ENCODE assay signal across 12 cellular contexts in genomic region chr12:75585309-75585708, GRCh38.
DNase-seq lines count a peak whose midpoint lies in the region; ATAC-seq and TF ChIP-seq lines count a peak whose summit lies in the region.
"Had no signal": no experiment of that assay in that cellular context is flagged by ENCODE, and none has a peak within 500 bp of the region (broad histone marks: within the 10 kb centered on the region; RNA-seq: fewer than 3 reads in every experiment).

No MANE protein-coding gene starts in this region.

- peaks cover 16% of the 10 kb centered on the region for H3K36me3 Mint-ChIP-seq in HFFc6 (ENCODE audit: low read depth)
- H3K36me3 Mint-ChIP-seq in type B pancreatic cell = no peaks in the 10 kb centered on the region
- no peaks in the 10 kb centered on the region for H3K36me3 Mint-ChIP-seq in Caco-2 (ENCODE audit: insufficient read depth, unreplicated experiment)
- H3K36me3 Mint-ChIP-seq: natural killer cell had no signal

- DNase-seq in HFFc6 = peak; percentile 84
- peak; percentile 85 for DNase-seq in fibroblast of the aortic adventitia (ENCODE audit: low read depth)
- DNase-seq in stromal cell of bone marrow (ENCODE audit: low read depth) = peak; percentile 62
- no peak for DNase-seq in type B pancreatic cell (ENCODE audit: extremely low spot score, unreplicated experiment)
- no peak for DNase-seq in Caco-2
- DNase-seq: activated B cell treated with CpG ODN at 0.5 μM for 24 hours, natural killer cell, NCI-H524, SHP77 treated with DMSO at 0.1 percent for 48 hours had no signal

- H3K9me3 Mint-ChIP-seq in HFFc6 = no peaks in the 10 kb centered on the region
- H3K9me3 Mint-ChIP-seq in type B pancreatic cell = peaks cover 5% of the 10 kb centered on the region
- H3K9me3 Mint-ChIP-seq in Caco-2 (ENCODE audit: unreplicated experiment) = no peaks in the 10 kb centered on the region
- H3K9me3 Mint-ChIP-seq: activated B cell treated with CpG ODN at 0.5 μM for 24 hours, natural killer cell had no signal

- H3K9me3 ChIP-seq in Caco-2 = no peaks in the 10 kb centered on the region
- H3K9me3 ChIP-seq: thoracic aorta had no signal

- H3K4me1 Mint-ChIP-seq in HFFc6 (ENCODE audit: low read depth) (peaks cover 61% of the 10 kb centered on the region), type B pancreatic cell (ENCODE audit: unreplicated experiment) (peaks cover 9% of the 10 kb centered on the region), Caco-2 (ENCODE audit: low read depth, unreplicated experiment) (no peaks in the 10 kb centered on the region)
- H3K4me1 Mint-ChIP-seq: activated B cell treated with CpG ODN at 0.5 μM for 24 hours, natural killer cell had no signal

- POLR2A ChIA-PET in Caco-2 (lab: Charles Lee) = no interaction called here

- peak overlapping the region; percentile 60 for H3K4me3 Mint-ChIP-seq in HFFc6
- H3K4me3 Mint-ChIP-seq in type B pancreatic cell = no peak overlapping the region
- H3K4me3 Mint-ChIP-seq in Caco-2 (ENCODE audit: unreplicated experiment) = no peak overlapping the region
- H3K4me3 Mint-ChIP-seq: activated B cell treated with CpG ODN at 0.5 μM for 24 hours, natural killer cell had no signal

- H3K27me3 Mint-ChIP-seq in HFFc6 (ENCODE audit: insufficient read depth) (peaks cover 1% of the 10 kb centered on the region), type B pancreatic cell (no peaks in the 10 kb centered on the region), Caco-2 (ENCODE audit: insufficient read depth, unreplicated experiment) (no peaks in the 10 kb centered on the region)

- H3K4me3 ChIP-seq in fibroblast of the aortic adventitia (ENCODE audit: low read depth, low read length) (no peak overlapping the region), Caco-2 (ENCODE audit: low read depth, low read length) (no peak overlapping the region)
- H3K4me3 ChIP-seq: thoracic aorta had no signal

- no peak for TF ChIP-seq CTCF in HFFc6 (IDR thresholded peaks at IDR 0.05)
- TF ChIP-seq CTCF in fibroblast of the aortic adventitia (IDR thresholded peaks at IDR 0.05; ENCODE audit: insufficient read depth, low read length) = no peak
- TF ChIP-seq CTCF in type B pancreatic cell (conservative IDR thresholded peaks at IDR 0.05) = no peak
- TF ChIP-seq CTCF in Caco-2 (IDR thresholded peaks at IDR 0.05; ENCODE audit: insufficient read depth in 1 of 2, low read depth in 1 of 2, low read length in 1 of 2, severe bottlenecking in 1 of 2, unreplicated experiment in 1 of 2) = no peak

- ATAC-seq in SK-N-SH treated with all-trans-retinoic acid at 6 μM for 48 hours (peak; percentile 99), HG02642 (IDR thresholded peaks at IDR 0.05; ENCODE audit: poor library complexity, unreplicated experiment) (no peak)
- ATAC-seq: natural killer cell had no signal

- intact Hi-C loops in Caco-2 (cut with micrococcal nuclease; ENCODE audit: unreplicated experiment) = no loop called here

- CTCF ChIA-PET in Caco-2 (lab: Charles Lee) = no interaction called here

- H3K27ac Mint-ChIP-seq in HFFc6 = peak overlapping the region; percentile 91
- no peak overlapping the region for H3K27ac Mint-ChIP-seq in type B pancreatic cell
- H3K27ac Mint-ChIP-seq in Caco-2 (ENCODE audit: unreplicated experiment) = no peak overlapping the region
- H3K27ac Mint-ChIP-seq: activated B cell treated with CpG ODN at 0.5 μM for 24 hours, natural killer cell had no signal

- H3K27me3 ChIP-seq in Caco-2 (replicated peaks; ENCODE audit: control insufficient read depth, insufficient read depth, low read length) = no peaks in the 10 kb centered on the region

- no peaks in the 10 kb centered on the region for H3K36me3 ChIP-seq in Caco-2 (ENCODE audit: control insufficient read depth, insufficient read depth, low read length)
- H3K36me3 ChIP-seq: thoracic aorta had no signal

- BruUV-seq in Caco-2 (replicated peaks; lab: Mats Ljungman, UMichigan) = no TSS peak

- 0 out of 2 replicates have a peak, but pooled peaks cover 4% of the 10 kb centered on the region for H3K4me1 ChIP-seq in Caco-2

TF ChIP-seq in SK-N-SH treated with all-trans-retinoic acid at 6 μM for 48 hours, 23 proteins besides CTCF, POLR2A, EP300 and RAD21:
- TF ChIP-seq ISL1 (CRISPR knock-in tag; IDR thresholded peaks at IDR 0.05) (peak; percentile 76), ZNF70 (CRISPR knock-in tag; IDR thresholded peaks at IDR 0.05) (no peak), ZNF565 (CRISPR knock-in tag; conservative IDR thresholded peaks at IDR 0.05; ENCODE audit: low read depth) (no peak), ZC3H10 (CRISPR knock-in tag; IDR thresholded peaks at IDR 0.05) (0 out of 2 replicates have a peak, but pooled peaks have one; percentile 49), TOX (CRISPR knock-in tag; IDR thresholded peaks at IDR 0.05; ENCODE audit: borderline replicate concordance) (peak; percentile 18; the same call in 1 of the 2 replicates)

Comparison
In these comparisons a context has a peak if more than half of its experiments do, and no peak if none do; other contexts are left out.
1. DNase-seq: peak in HFFc6 (single experiment), fibroblast of the aortic adventitia (single experiment) and stromal cell of bone marrow (single experiment); none in type B pancreatic cell (single experiment) and Caco-2 (0 of 2).